ENCODE assay signal across 20 cellular contexts in genomic region chr2:134254836-134255235, GRCh38. TPM values are rescaled to one million over a fixed set of nuclear protein-coding genes. Genes with fewer than 3 reads are reported as not detected.
DNase-seq lines count a peak whose midpoint lies in the region; ATAC-seq, FAIRE-seq and TF ChIP-seq lines count a peak whose summit lies in the region.
"Had no signal": no experiment of that assay in that cellular context is flagged by ENCODE, and none has a peak within 500 bp of the region (broad histone marks: within the 10 kb centered on the region; RNA-seq: fewer than 3 reads in every experiment).

No MANE protein-coding gene starts in this region.

- CTCF ChIA-PET in PC-3 (lab: Charles Lee): no interaction called here
- CTCF ChIA-PET in naive thymus-derived CD4-positive, alpha-beta T cell (lab: Charles Lee): interaction anchor here (0.8 to 0.9 kb wide), 2 partner anchors 9 to 10 kb away, joined by 3 to 4 read pairs; no protein-coding TSS in a partner anchor
- CTCF ChIA-PET in HepG2 (lab: Yijun Ruan, JAX; ENCODE audit: low intra/inter-chr PET ratio, low total read pairs): no interaction called here

- H3K4me2 ChIP-seq in PC-3 (ENCODE audit: low read length) (no peak overlapping the region), HepG2 (ENCODE audit: low read depth, low read length) (no peak overlapping the region)

- H3K9me2 ChIP-seq in PC-3 (replicated peaks; ENCODE audit: low read length): no peaks in the 10 kb centered on the region

- H3K4me3 Mint-ChIP-seq in naive thymus-derived CD4-positive, alpha-beta T cell: no peak overlapping the region

- H3K27me3 ChIP-seq in GM06990 (replicated peaks; ENCODE audit: control insufficient read depth, insufficient read depth, low read length) (no peaks in the 10 kb centered on the region), PC-3 (ENCODE audit: low read length) (no peaks in the 10 kb centered on the region), HepG2 (ENCODE audit: control insufficient read depth in 1 of 2, insufficient read depth in 2 of 2, low read length in 2 of 2) (no peaks in the 10 kb centered on the region)
- H3K27me3 ChIP-seq in naive thymus-derived CD4-positive, alpha-beta T cell (ENCODE audit: control insufficient read depth in 2 of 2, insufficient read depth in 2 of 2, low read length in 2 of 2): no peaks in the 10 kb centered on the region
- H3K27me3 ChIP-seq: MG63, SJSA1 had no signal

- no peak for FAIRE-seq in HepG2 (lab: Jason Lieb, UNC)
- FAIRE-seq: A204.1, G401.6, H1 had no signal

- H3K36me3 Mint-ChIP-seq in naive thymus-derived CD4-positive, alpha-beta T cell: peaks cover 0 to 35% (median 17%) of the 10 kb centered on the region in 5 donors

- H3K9me3 Mint-ChIP-seq in naive thymus-derived CD4-positive, alpha-beta T cell: no peaks in the 10 kb centered on the region

- H3K27me3 Mint-ChIP-seq in naive thymus-derived CD4-positive, alpha-beta T cell: no peaks in the 10 kb centered on the region

- no peaks in the 10 kb centered on the region for H3F3A ChIP-seq in PC-3 (ENCODE audit: low read length, unreplicated experiment)

- H3K36me3 ChIP-seq in GM06990 (ENCODE audit: control insufficient read depth, insufficient read depth, low read length): peaks cover 10% of the 10 kb centered on the region
- H3K36me3 ChIP-seq in PC-3 (ENCODE audit: low read depth, low read length): no peaks in the 10 kb centered on the region; the same call in 1 of the 2 replicates
- H3K36me3 ChIP-seq in naive thymus-derived CD4-positive, alpha-beta T cell (ENCODE audit: control insufficient read depth in 2 of 3, insufficient read depth in 3 of 3, low read length in 3 of 3): no peaks in the 10 kb centered on the region
- H3K36me3 ChIP-seq in HepG2 (replicated peaks in 1 of 2; ENCODE audit: control insufficient read depth in 1 of 2, insufficient read depth in 2 of 2, low read length in 2 of 2): peaks cover 12 to 29% of the 10 kb centered on the region in 2 experiments
- H3K36me3 ChIP-seq: MG63, SJSA1 had no signal

- H3K9me3 ChIP-seq in PC-3 (ENCODE audit: low read length) (no peaks in the 10 kb centered on the region), HepG2 (ENCODE audit: low read length) (no peaks in the 10 kb centered on the region)
- no peaks in the 10 kb centered on the region for H3K9me3 ChIP-seq in naive thymus-derived CD4-positive, alpha-beta T cell (ENCODE audit: control insufficient read depth in 2 of 3, low read length in 3 of 3)
- H3K9me3 ChIP-seq: MG63, SJSA1 had no signal

- H3K79me2 ChIP-seq in PC-3 (ENCODE audit: low read length) (no peaks in the 10 kb centered on the region; the same call in 1 of the 2 replicates), HepG2 (ENCODE audit: insufficient read depth, low read length) (peaks cover 8% of the 10 kb centered on the region)

- no peak overlapping the region for H2AFZ ChIP-seq in PC-3 (ENCODE audit: low read length)
- no peak overlapping the region for H2AFZ ChIP-seq in HepG2 (ENCODE audit: low read length)

- TF ChIP-seq POLR2A in HepG2 (IDR thresholded peaks at IDR 0.05; ENCODE audit: insufficient read depth in 1 of 2, low read depth in 2 of 2, low read length in 2 of 2): no peak

- no peak overlapping the region for H3K9ac ChIP-seq in PC-3 (ENCODE audit: low read length)
- H3K9ac ChIP-seq in HepG2 (ENCODE audit: insufficient read depth, low read depth, low read length): no peak overlapping the region

- no peak for TF ChIP-seq RAD21 in HepG2 (CRISPR knock-in tag; IDR thresholded peaks at IDR 0.05)

- in situ Hi-C loops in HepG2 (cut with HindIII; ENCODE audit: extremely low pct_ligation_motif_present, low pct_unique_long_range_greater_than_20kb): no loop called here

- H3K27ac ChIP-seq in PC-3 (ENCODE audit: low read length) (no peak overlapping the region), HepG2 (ENCODE audit: extremely low read length, insufficient read depth, low read length) (no peak overlapping the region)
- H3K27ac ChIP-seq in naive thymus-derived CD4-positive, alpha-beta T cell (ENCODE audit: low read depth, low read length): no peak overlapping the region
- H3K27ac ChIP-seq: SJSA1 had no signal

- peaks cover 56 to 96% (median 94%) of the 10 kb centered on the region in 7 donors for H3K4me1 Mint-ChIP-seq in naive thymus-derived CD4-positive, alpha-beta T cell

- H3K27ac Mint-ChIP-seq in naive thymus-derived CD4-positive, alpha-beta T cell: peak overlapping the region in 5 of 9 donors; percentile 5 to 67 (median 33)

- H4K20me1 ChIP-seq in PC-3 (ENCODE audit: low read length) (no peaks in the 10 kb centered on the region), HepG2 (ENCODE audit: insufficient read depth, low read length) (no peaks in the 10 kb centered on the region)

- TF ChIP-seq CTCF in AG10803 (conservative IDR thresholded peaks at IDR 0.05; ENCODE audit: low read length): no peak
- no peak for TF ChIP-seq CTCF in GM06990 (IDR thresholded peaks at IDR 0.05; ENCODE audit: insufficient read depth, low read length, poor library complexity, severe bottlenecking)
- no peak for TF ChIP-seq CTCF in PC-3 (conservative IDR thresholded peaks at IDR 0.05; ENCODE audit: low read depth, low read length)
- no peak for TF ChIP-seq CTCF in HepG2 (CRISPR knock-in tag; IDR thresholded peaks at IDR 0.05)

- no peak for TF ChIP-seq EP300 in HepG2 (IDR thresholded peaks at IDR 0.05; ENCODE audit: low read depth in 2 of 2, low read length in 2 of 2)
- TF ChIP-seq EP300 in HepG2 (CRISPR knock-in tag; IDR thresholded peaks at IDR 0.05; ENCODE audit: borderline replicate concordance): no peak

- POLR2A ChIA-PET in PC-3 (lab: Charles Lee; ENCODE audit: unreplicated experiment) (no interaction called here), HepG2 (lab: Yijun Ruan, JAX) (no interaction called here)
- POLR2A ChIA-PET in naive thymus-derived CD4-positive, alpha-beta T cell (lab: Charles Lee): no interaction called here

- intact Hi-C loops in PC-3 (cut with micrococcal nuclease): no loop called here
- intact Hi-C loops in naive thymus-derived CD4-positive, alpha-beta T cell (cut with micrococcal nuclease): loop anchor here in 1 of 2 donors (5.0 to 10.0 kb wide), 3 partner anchors 37 to 1490 kb away; partner anchors contain the start of gene UBXN4
- intact Hi-C loops in HepG2 (cut with micrococcal nuclease; ENCODE audit: unreplicated experiment): no loop called here

- DNase-seq in AG10803 (ENCODE audit: low read depth) (peak; percentile 13), GM06990 (ENCODE audit: extremely low read depth, insufficient read length) (no peak), PC-3 (no peak), UCSD-AML1 (lab: John Stamatoyannopoulos, UW; ENCODE audit: unreplicated experiment) (no peak), HepG2 (ENCODE audit: low spot score) (no peak), NCI-H146 (lab: John Stamatoyannopoulos, UW) (no peak)
- no peak for DNase-seq in naive thymus-derived CD4-positive, alpha-beta T cell
- DNase-seq: Calu3, MG63, NCI-H1092 treated with DMSO at 0.1 percent for 48 hours, NCI-H187 treated with DMSO at 0.1 percent for 48 hours, NCI-H2171, NCI-H446 treated with DMSO at 0.1 percent for 48 hours, NCI-H748 treated with DMSO at 0.1 percent for 48 hours, RPMI8226 had no signal

- ATAC-seq in PC-3: no peak
- ATAC-seq in naive thymus-derived CD4-positive, alpha-beta T cell: no peak
- ATAC-seq in HG03457 (IDR thresholded peaks at IDR 0.05; ENCODE audit: unreplicated experiment): no peak
- no peak for ATAC-seq in HepG2

- H3K4me1 ChIP-seq in PC-3 (ENCODE audit: insufficient read depth, low read length): no peaks in the 10 kb centered on the region; the same call in 1 of the 2 replicates
- peaks cover 47 to 81% of the 10 kb centered on the region in 2 donors for H3K4me1 ChIP-seq in naive thymus-derived CD4-positive, alpha-beta T cell (ENCODE audit: control insufficient read depth in 2 of 2, insufficient read depth in 2 of 2, low read length in 2 of 2)
- no peaks in the 10 kb centered on the region for H3K4me1 ChIP-seq in HepG2 (ENCODE audit: insufficient read depth, low read length)
- H3K4me1 ChIP-seq: SJSA1 had no signal

- BruUV-seq in PC-3 (replicated peaks; lab: Mats Ljungman, UMichigan) (TSS peak; percentile 4), HepG2 (replicated peaks; lab: Mats Ljungman, UMichigan) (no TSS peak)

- H3K4me3 ChIP-seq in AG10803 (ENCODE audit: low read length) (no peak overlapping the region), GM06990 (replicated peaks; ENCODE audit: low read depth, low read length) (peak overlapping the region; percentile 41), PC-3 (ENCODE audit: low read length) (no peak overlapping the region), HepG2 (replicated peaks in 1 of 3; ENCODE audit: insufficient read depth in 1 of 3, low read depth in 2 of 3, low read length in 3 of 3) (no peak overlapping the region)
- no peak overlapping the region for H3K4me3 ChIP-seq in naive thymus-derived CD4-positive, alpha-beta T cell (ENCODE audit: low read length)
- H3K4me3 ChIP-seq: MG63, SJSA1 had no signal

TF ChIP-seq in HepG2, 621 proteins besides CTCF, POLR2A, EP300 and RAD21 (continues in another document):
- TF ChIP-seq ATAD3A (CRISPR knock-in tag; IDR thresholded peaks at IDR 0.05) (no peak), ZNF225 (CRISPR knock-in tag; IDR thresholded peaks at IDR 0.05) (no peak)

RNA-seq across cellular contexts. Expression of gene MGAT5, which starts 1.0 kb away (rescaled TPM):
- 32.7 and 33.8 TPM in 2 replicates for total RNA-seq in PC-3 (2014; rRNA removed)
- 10 to 100 TPM; 35.5 to 48.0 (median 40.3) TPM for total RNA-seq in naive thymus-derived CD4-positive, alpha-beta T cell
- 1 to 10 TPM; 5.3 to 8.5 TPM for polyA plus RNA-seq in naive thymus-derived CD4-positive, alpha-beta T cell
- 41.6 and 60.2 TPM in 2 replicates for total RNA-seq in HepG2 (2016; rRNA removed; fragmentation: Illumina TruSeq; extraction: Trizol)
- 135 and 162 TPM in 2 replicates for total RNA-seq in HepG2 (2016; cell fraction: cytosol; rRNA removed; fragmentation: Illumina TruSeq; extraction: Trizol; ENCODE audit: low read depth)
- total RNA-seq in HepG2 (2016; cell fraction: insoluble cytoplasmic fraction; rRNA removed; fragmentation: Illumina TruSeq; extraction: Trizol): 38.9 and 57.0 TPM in 2 replicates
- total RNA-seq in HepG2 (2016; cell fraction: membrane; rRNA removed; fragmentation: Illumina TruSeq; extraction: Trizol): 47.6 and 51.1 TPM in 2 replicates
- total RNA-seq in HepG2 (2016; cell fraction: nucleus; rRNA removed; fragmentation: Illumina TruSeq; extraction: Trizol): 89.0 and 90.8 TPM in 2 replicates
- polyA plus RNA-seq in HepG2 (2011; rRNA removed): 30.0 and 33.1 TPM in 2 replicates
- polyA plus RNA-seq in HepG2 (2011; cell fraction: cytosol; rRNA removed): 25.6 and 26.2 TPM in 2 replicates
- polyA plus RNA-seq in HepG2 (2011; cell fraction: nucleus; rRNA removed): 49.6 and 62.0 TPM in 2 replicates
- 27.4 and 34.9 TPM in 2 replicates for polyA plus RNA-seq in HepG2 (2012)
- 2.3 and 2.7 TPM in 2 replicates for polyA plus RNA-seq in HepG2 (2016; cell fraction: cytosol; fragmentation: Illumina TruSeq; extraction: Trizol; ENCODE audit: low read depth)
- polyA plus RNA-seq in HepG2 (2016; cell fraction: insoluble cytoplasmic fraction; fragmentation: Illumina TruSeq; extraction: Trizol; ENCODE audit: low read depth): 23.2 and 26.4 TPM in 2 replicates
- 6.2 and 7.2 TPM in 2 replicates for polyA plus RNA-seq in HepG2 (2016; cell fraction: membrane; fragmentation: Illumina TruSeq; extraction: Trizol; ENCODE audit: low read depth)
- 54.2 and 59.9 TPM in 2 replicates for polyA plus RNA-seq in HepG2 (2016; cell fraction: nucleus; fragmentation: Illumina TruSeq; extraction: Trizol; ENCODE audit: insufficient read depth, low read depth)
- 26.7 and 71.2 TPM in 2 replicates for polyA minus RNA-seq in HepG2 (2011; rRNA and poly(A)+ RNA removed; ENCODE audit: low replicate concordance)
- 46.1 and 49.4 TPM in 2 replicates for polyA minus RNA-seq in HepG2 (2011; cell fraction: cytosol; rRNA and poly(A)+ RNA removed)
- polyA minus RNA-seq in HepG2 (2011; cell fraction: nucleus; rRNA and poly(A)+ RNA removed): 105 and 114 TPM in 2 replicates
